In genomic region chr19:23049256-23049655, GRCh38 we compare ENCODE assay signal across 38 cellular contexts. TPM values are rescaled to one million over a fixed set of nuclear protein-coding genes. Genes with fewer than 3 reads are reported as not detected.
"Had no signal": no experiment of that assay in that cellular context is flagged by ENCODE, and none has a peak within 500 bp of the region (broad histone marks: within the 10 kb centered on the region; RNA-seq: fewer than 3 reads in every experiment).

No MANE protein-coding gene starts in this region.

- H3K4me1 ChIP-seq: adrenal gland, ascending aorta, body of pancreas, breast epithelium had no signal

- DNase-seq: activated effector memory CD4-positive, alpha-beta T cell treated with anti-CD3 and anti-CD28 coated beads, Interleukin-2, amount 50 U/mL, for 16 hours; activated effector memory CD4-positive, alpha-beta T cell treated with Interleukin-2 at 50 U/mL for 16 hours; activated gamma-delta T cell; activated gamma-delta T cell treated with Interleukin-2 at 50 U/mL for 16 hours; activated naive CD4-positive, alpha-beta T cell; activated naive CD4-positive, alpha-beta T cell treated with anti-CD3 and anti-CD28 coated beads for 36 hours; activated naive CD4-positive, alpha-beta T cell treated with anti-CD3 and anti-CD28 coated beads, Interleukin-2, amount 10 ng/mL, durations not matched to agents 7 days and 5 days; activated naive CD4-positive, alpha-beta T cell treated with anti-CD3 and anti-CD28 coated beads, Interleukin-2, amount 50 U/mL, for 16 hours; activated naive CD4-positive, alpha-beta T cell treated with Interleukin-2 at 50 U/mL for 16 hours; activated naive CD8-positive, alpha-beta T cell treated with anti-CD3 and anti-CD28 coated beads for 36 hours; activated naive CD8-positive, alpha-beta T cell treated with anti-CD3 and anti-CD28 coated beads, Interleukin-2, amount 10 ng/mL, durations not matched to agents 7 days and 5 days; activated naive CD8-positive, alpha-beta T cell treated with anti-CD3 and anti-CD28 coated beads, Interleukin-2, amount 50 U/mL, for 24 hours; activated T-cell treated with anti-CD3 and anti-CD28 coated beads, Interleukin-2, amount 50 U/mL, for 1 hour; activated T-cell treated with anti-CD3 and anti-CD28 coated beads, Interleukin-2, amount 50 U/mL, for 24 hours; activated T-cell treated with anti-CD3 and anti-CD28 coated beads, Interleukin-2, amount 50 U/mL, for 4 hours; activated T-cell treated with anti-CD3 and anti-CD28 coated beads, Interleukin-2, amount 50 U/mL, for 48 hours; activated T-cell treated with anti-CD3 and anti-CD28 coated beads, Interleukin-2, amount 50 U/mL, for 72 hours; adrenal gland; amniotic stem cell; amygdala; anterior cingulate cortex; aorta; body of pancreas; brain microvascular endothelial cell; caudate nucleus; central memory CD4-positive, alpha-beta T cell; cerebellar nuclear complex had no signal

- H3K27me3 ChIP-seq: adrenal gland, ascending aorta, body of pancreas, brain microvascular endothelial cell, breast epithelium, cardiac muscle cell had no signal

- H3K9me3 ChIP-seq: adrenal gland, ascending aorta, body of pancreas, breast epithelium had no signal

- H3K36me3 ChIP-seq: adrenal gland, ascending aorta, brain microvascular endothelial cell, breast epithelium, cardiac muscle cell had no signal

- H3K4me3 ChIP-seq: adrenal gland, ascending aorta, body of pancreas, breast epithelium, cardiac muscle cell had no signal

- ATAC-seq: activated naive CD4-positive, alpha-beta T cell treated with anti-CD3 and anti-CD28 coated beads, Interleukin-2, amount 50 U/mL, for 72 hours; activated naive CD8-positive, alpha-beta T cell treated with anti-CD3 and anti-CD28 coated beads, Interleukin-2, amount 50 U/mL, for 24 hours; activated T-cell treated with anti-CD3 and anti-CD28 coated beads, Interleukin-2, amount 50 U/mL, for 4 hours; activated T-cell treated with anti-CD3 and anti-CD28 coated beads, Interleukin-2, amount 50 U/mL, for 72 hours; activated T-helper 17 cell treated with anti-CD3 and anti-CD28 coated beads, Interleukin-2, amount 50 U/mL, for 72 hours; body of pancreas had no signal

- H3K27ac ChIP-seq: adrenal gland, ascending aorta, body of pancreas, brain microvascular endothelial cell, breast epithelium, cardiac muscle cell had no signal

RNA-seq across cellular contexts. Expression of gene ZNF728, which starts 46.3 kb away (rescaled TPM):
- total RNA-seq: activated naive CD4-positive, alpha-beta T cell treated with anti-CD3 and anti-CD28 coated beads for 36 hours; activated naive CD4-positive, alpha-beta T cell treated with anti-CD3 and anti-CD28 coated beads, Interleukin-2, amount 50 U/mL, for 72 hours; activated naive CD8-positive, alpha-beta T cell treated with anti-CD3 and anti-CD28 coated beads for 36 hours; activated naive CD8-positive, alpha-beta T cell treated with anti-CD3 and anti-CD28 coated beads, Interleukin-2, amount 10 ng/mL, durations not matched to agents 7 days and 5 days; activated T-cell treated with anti-CD3 and anti-CD28 coated beads, Interleukin-2, amount 50 U/mL, for 4 hours; activated T-cell treated with anti-CD3 and anti-CD28 coated beads, Interleukin-2, amount 50 U/mL, for 72 hours; activated T-helper 1 cell treated with anti-CD3 and anti-CD28 coated beads, Interleukin-12 subunit alpha, Interleukin-12 subunit beta, Interleukin-2, Interleukin-4 antibody, amounts not matched to agents 30 ng/mL and 10 ng/mL and 1 ng/mL, durations not matched to agents 14 hours and 24 hours and 36 hours; activated T-helper 2 cell treated with anti-CD3 and anti-CD28 coated beads, Interferon-gamma antibody, Interleukin-2, Interleukin-4, amounts not matched to agents 10 μg/mL and 5 μg/mL and 100 μg/mL, durations not matched to agents 14 hours and 24 hours and 36 hours; astrocyte; body of pancreas; bronchial epithelial cell; cardiac muscle cell; cerebellum; chondrocyte had no signal
- polyA plus RNA-seq: cardiac muscle cell had no signal
